In genomic region chr19:47882890-47883289, GRCh38 we compare ENCODE assay signal across 37 cellular contexts. TPM values are rescaled to one million over a fixed set of nuclear protein-coding genes. Genes with fewer than 3 reads are reported as not detected.
"Had no signal": no experiment of that assay in that cellular context is flagged by ENCODE, and none has a peak within 500 bp of the region (broad histone marks: within the 10 kb centered on the region; RNA-seq: fewer than 3 reads in every experiment).

No MANE protein-coding gene starts in this region.

- H3K9me3 ChIP-seq: adrenal gland, body of pancreas, esophagus squamous epithelium, gastroesophageal sphincter had no signal

- FAIRE-seq: colon, endometrium, endothelial cell of umbilical vein, TTC549 had no signal

- H3K4me3 ChIP-seq: body of pancreas, esophagus squamous epithelium, gastroesophageal sphincter had no signal

- H3K4me1 ChIP-seq: body of pancreas, esophagus squamous epithelium, gastroesophageal sphincter had no signal

- H3K27me3 ChIP-seq: adrenal gland, body of pancreas had no signal

- ATAC-seq: activated naive CD8-positive, alpha-beta T cell treated with anti-CD3 and anti-CD28 coated beads, Interleukin-2, amount 50 U/mL, for 24 hours; activated T-cell treated with anti-CD3 and anti-CD28 coated beads, Interleukin-2, amount 50 U/mL, for 72 hours; body of pancreas; gastroesophageal sphincter; WTC11 had no signal

- H3K36me3 ChIP-seq: esophagus squamous epithelium, gastroesophageal sphincter had no signal

- DNase-seq: activated CD4-positive, alpha-beta memory T cell treated with anti-CD3 and anti-CD28 coated beads, Interleukin-2, amount 10 ng/mL, durations not matched to agents 7 days and 5 days; activated CD4-positive, alpha-beta T cell treated with anti-CD3 and anti-CD28 coated beads for 1 hour; activated CD4-positive, alpha-beta T cell treated with anti-CD3 and anti-CD28 coated beads for 4 hours; activated CD4-positive, alpha-beta T cell treated with anti-CD3 and anti-CD28 coated beads, Interleukin-2, amount 10 ng/mL, durations not matched to agents 7 days and 5 days; activated CD4-positive, alpha-beta T cell treated with anti-CD3 and anti-CD28 coated beads, Interleukin-2, amount 50 U/mL, for 4 hours; activated CD8-positive, alpha-beta memory T cell treated with anti-CD3 and anti-CD28 coated beads, Interleukin-2, amount 50 U/mL, for 48 hours; activated naive CD4-positive, alpha-beta T cell treated with anti-CD3 and anti-CD28 coated beads for 36 hours; activated naive CD8-positive, alpha-beta T cell treated with anti-CD3 and anti-CD28 coated beads for 36 hours; activated naive CD8-positive, alpha-beta T cell treated with anti-CD3 and anti-CD28 coated beads, Interleukin-2, amount 50 U/mL, for 24 hours; activated T-cell treated with anti-CD3 and anti-CD28 coated beads for 4 hours; activated T-cell treated with anti-CD3 and anti-CD28 coated beads, Interleukin-2, amount 50 U/mL, for 24 hours; activated T-cell treated with anti-CD3 and anti-CD28 coated beads, Interleukin-2, amount 50 U/mL, for 72 hours; amygdala; aorta; body of pancreas; caudate nucleus; cortex of kidney; dermis blood vessel endothelial cell; effector CD8-positive, alpha-beta T cell; esophagus squamous epithelium; foreskin melanocyte; T-helper 2 cell had no signal

- H3K27ac ChIP-seq: body of pancreas, epithelial cell of prostate, esophagus squamous epithelium, gastroesophageal sphincter, VCaP had no signal

RNA-seq across cellular contexts. Expression of gene SULT2A1, which starts 3.2 kb away (rescaled TPM):
- total RNA-seq: activated CD4-positive, alpha-beta memory T cell treated with anti-CD3 and anti-CD28 coated beads, Interleukin-2, amount 10 ng/mL, durations not matched to agents 7 days and 5 days; activated CD4-positive, alpha-beta T cell treated with anti-CD3 and anti-CD28 coated beads, Interleukin-2, amount 10 ng/mL, durations not matched to agents 7 days and 5 days; activated naive CD4-positive, alpha-beta T cell treated with anti-CD3 and anti-CD28 coated beads for 36 hours; activated naive CD8-positive, alpha-beta T cell treated with anti-CD3 and anti-CD28 coated beads for 36 hours; activated T-cell treated with anti-CD3 and anti-CD28 coated beads, Interleukin-2, amount 50 U/mL, for 72 hours; aorta; body of pancreas; chondrocyte; dermis blood vessel endothelial cell; endothelial cell of umbilical vein; esophagus squamous epithelium; fibroblast of lung; fibroblast of villous mesenchyme; gastroesophageal sphincter; glomerular endothelial cell; T-helper 1 cell treated with Interleukin-12 subunit alpha and Interleukin-12 subunit beta and Interleukin-4 antibody, amounts not matched to agents 30 ng/mL and 1 ng/mL, for 36 hours had no signal
- polyA plus RNA-seq: endothelial cell of umbilical vein, fibroblast of lung had no signal

RNA-seq across cellular contexts. Expression of gene TPRX2, which starts 23.9 kb away (rescaled TPM):
- total RNA-seq: activated CD4-positive, alpha-beta memory T cell treated with anti-CD3 and anti-CD28 coated beads, Interleukin-2, amount 10 ng/mL, durations not matched to agents 7 days and 5 days; activated CD4-positive, alpha-beta T cell treated with anti-CD3 and anti-CD28 coated beads, Interleukin-2, amount 10 ng/mL, durations not matched to agents 7 days and 5 days; activated naive CD4-positive, alpha-beta T cell treated with anti-CD3 and anti-CD28 coated beads for 36 hours; activated naive CD8-positive, alpha-beta T cell treated with anti-CD3 and anti-CD28 coated beads for 36 hours; activated T-cell treated with anti-CD3 and anti-CD28 coated beads, Interleukin-2, amount 50 U/mL, for 72 hours; adrenal gland; aorta; body of pancreas; chondrocyte; dermis blood vessel endothelial cell; endothelial cell of umbilical vein; esophagus squamous epithelium; fibroblast of lung; fibroblast of villous mesenchyme; gastroesophageal sphincter; glomerular endothelial cell; T-helper 1 cell treated with Interleukin-12 subunit alpha and Interleukin-12 subunit beta and Interleukin-4 antibody, amounts not matched to agents 30 ng/mL and 1 ng/mL, for 36 hours; WTC11 had no signal
- polyA plus RNA-seq: adrenal gland, aorta, endothelial cell of umbilical vein, esophagus, fibroblast of lung had no signal
